9 cellular contexts compared by ENCODE assay signal in the genomic region with DNA sequence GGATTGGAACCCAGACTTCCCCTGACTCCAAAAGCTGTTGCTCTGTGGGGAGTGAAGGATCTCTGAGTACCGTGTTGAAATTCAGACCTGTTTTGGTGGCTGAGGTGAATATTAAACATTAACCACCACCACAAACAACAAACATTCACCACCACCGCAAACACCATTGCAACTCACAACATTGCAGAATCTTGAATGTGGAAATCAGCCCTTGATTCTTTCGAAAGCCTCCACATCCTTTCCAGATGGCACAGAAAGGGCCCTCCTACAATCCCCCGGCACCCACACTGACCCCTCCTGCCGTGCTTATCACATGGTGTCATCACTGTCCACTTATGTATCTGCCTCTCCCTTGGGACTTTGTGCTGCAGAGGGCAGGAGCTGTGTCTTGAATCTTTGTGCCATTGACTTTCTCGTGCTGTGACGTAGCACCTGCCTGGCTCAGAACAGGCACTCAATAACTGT. TPM values are rescaled to one million over a fixed set of nuclear protein-coding genes. Genes with fewer than 3 reads are reported as not detected.
A peak's percentile ranks its signal among the peaks of the same experiment; 100 is the strongest.
DNase-seq lines count a peak whose midpoint lies in the region; ATAC-seq and TF ChIP-seq lines count a peak whose summit lies in the region.
"Had no signal": no experiment of that assay in that cellular context is flagged by ENCODE, and none has a peak within 500 bp of the region (broad histone marks: within the 10 kb centered on the region; RNA-seq: fewer than 3 reads in every experiment).

No MANE protein-coding gene starts in this region.

- H3K27ac ChIP-seq in uterus, result peak overlapping the region; percentile 62 to 74

- no peaks in the 10 kb centered on the region for H3K9me3 ChIP-seq in uterus

- no peak overlapping the region for H3K4me3 ChIP-seq in choroid plexus epithelial cell (ENCODE audit: low read depth, low read length)
- H3K4me3 ChIP-seq in uterus, result no peak overlapping the region

- no peak for TF ChIP-seq CTCF in choroid plexus epithelial cell (conservative IDR thresholded peaks at IDR 0.05; ENCODE audit: low read depth, low read length)
- no peak for TF ChIP-seq CTCF in uterus (IDR thresholded peaks at IDR 0.05)

- H3K4me1 ChIP-seq in uterus, result peaks cover 0 to 5% of the 10 kb centered on the region in 2 donors

- intact Hi-C loops in uterus (cut with DNase I; ENCODE audit: low total_unique reads), result no loop called here

- no peaks in the 10 kb centered on the region for H3K27me3 ChIP-seq in uterus

- no peak for TF ChIP-seq POLR2A in uterus (IDR thresholded peaks at IDR 0.05)

- no peaks in the 10 kb centered on the region for H3K36me3 ChIP-seq in uterus

- ATAC-seq in HG02678 (IDR thresholded peaks at IDR 0.05; ENCODE audit: unreplicated experiment) (no peak), HG03354 (IDR thresholded peaks at IDR 0.05; ENCODE audit: poor library complexity, severe bottlenecking, unreplicated experiment) (no peak)

- DNase-seq in NCI-H1436 (lab: John Stamatoyannopoulos, UW) (peak; percentile 15), NCI-H1436 treated with DMSO at 0.1 percent for 48 hours (lab: John Stamatoyannopoulos, UW) (no peak), choroid plexus epithelial cell (ENCODE audit: low read depth) (peak; percentile 54), left kidney (ENCODE audit: low read depth, low spot score) (peak; percentile 44), uterus (peak in 1 of 2 donors; percentile 33), NCI-H2107 treated with DMSO at 0.1 percent for 48 hours (lab: John Stamatoyannopoulos, UW; ENCODE audit: unreplicated experiment) (no peak)
- DNase-seq: NCI-H2081 treated with DMSO at 0.1 percent for 48 hours had no signal

RNA-seq across cellular contexts. Expression of a gene that starts 1.4 kb away (rescaled TPM):
- total RNA-seq in uterus, result 10 to 100 TPM in 1 of 4 donors, 1 to 10 TPM in 3; 2.3 to 12.2 (median 5.0) TPM

RNA-seq across cellular contexts. Expression of a gene that starts 38.0 kb away (rescaled TPM):
- total RNA-seq in uterus, result 1 to 10 TPM in 3 of 4 donors, not detected in 1; 1.5 to 2.3 (median 2.2) TPM

RNA-seq across cellular contexts. Expression of a gene that starts 42.9 kb away (rescaled TPM):
- 10 to 100 TPM; 55.6 to 67.4 (median 62.8) TPM for total RNA-seq in uterus

Comparison
In these comparisons a context has a peak if more than half of its experiments do, and no peak if none do; other contexts are left out.
1. DNase-seq: peak in NCI-H1436 (single experiment), choroid plexus epithelial cell (single experiment) and left kidney (single experiment); none in NCI-H1436 treated with DMSO at 0.1 percent for 48 hours (single experiment) and NCI-H2107 treated with DMSO at 0.1 percent for 48 hours (single experiment).